27 cellular contexts compared by ENCODE assay signal in genomic region chr5:77909237-77909636, GRCh38.
"Had no signal": no experiment of that assay in that cellular context is flagged by ENCODE, and none has a peak within 500 bp of the region (broad histone marks: within the 10 kb centered on the region; RNA-seq: fewer than 3 reads in every experiment).

No MANE protein-coding gene starts in this region.

- DNase-seq: occipital lobe; ovary; posterior cingulate gyrus; psoas muscle; right cardiac atrium; right lobe of liver; sigmoid colon; small intestine; stimulated activated CD4-positive, alpha-beta T cell treated with anti-CD3 and anti-CD28 coated beads, Interleukin-15, amount 100 ng/mL, for 24 hours; stimulated activated CD4-positive, alpha-beta T cell treated with anti-CD3 and anti-CD28 coated beads, Interleukin-2, amount 100 ng/mL, for 24 hours; stimulated activated CD4-positive, alpha-beta T cell treated with anti-CD3 and anti-CD28 coated beads, Interleukin-2, amount 100 ng/mL, for 48 hours; stimulated activated CD4-positive, alpha-beta T cell treated with anti-CD3 and anti-CD28 coated beads, Interleukin-4, amount 100 ng/mL, for 24 hours; stimulated activated naive B cell treated with anti-CD40 and anti-IgM and Interleukin-4, amounts not matched to agents 10 μg/mL and 1 μg/mL and 100 μg/mL, for 72 hours; stimulated activated naive CD4-positive, alpha-beta T cell treated with Interleukin-2 at 50 U/mL for 16 hours; stomach; thyroid gland; trophoblast cell; upper lobe of left lung had no signal

- ATAC-seq: natural killer cell treated with Interleukin-12 subunit alpha and Interleukin-12 subunit beta and Interleukin-15 and Interleukin-18, amount 100 ng/mL, for 72 hours; psoas muscle; right cardiac atrium; right lobe of liver; stimulated activated effector memory CD8-positive, alpha-beta T cell treated with anti-CD3 and anti-CD28 coated beads, Interleukin-12 subunit alpha, Interleukin-12 subunit beta, amount 100 ng/mL, for 72 hours; stimulated activated naive B cell treated with anti-CD40 and anti-IgM and Interleukin-4, amounts not matched to agents 10 μg/mL and 1 μg/mL and 100 μg/mL, for 72 hours had no signal

- H3K9me3 ChIP-seq: psoas muscle, right lobe of liver, thoracic aorta, thyroid gland, upper lobe of left lung, vagina had no signal

- H3K4me3 Mint-ChIP-seq: natural killer cell treated with Interleukin-12 subunit alpha and Interleukin-12 subunit beta and Interleukin-15 and Interleukin-18, amount 100 ng/mL, for 72 hours; neural progenitor cell; stimulated activated effector memory CD8-positive, alpha-beta T cell treated with anti-CD3 and anti-CD28 coated beads, Interleukin-12 subunit alpha, Interleukin-12 subunit beta, amount 100 ng/mL, for 72 hours; stimulated activated naive B cell treated with anti-CD40 and anti-IgM and Interleukin-4, amounts not matched to agents 10 μg/mL and 1 μg/mL and 100 μg/mL, for 72 hours; stimulated activated naive CD8-positive, alpha-beta T cell treated with anti-CD3 and anti-CD28 coated beads, Interleukin-15, Interleukin-2, amounts not matched to agents 100 ng/mL and 50 ng/mL, for 24 hours had no signal

- H3K27me3 ChIP-seq: neural progenitor cell, ovary, right lobe of liver, thyroid gland, tibial nerve, upper lobe of left lung, vagina had no signal

- H3K4me1 ChIP-seq: parathyroid adenoma, psoas muscle, right lobe of liver, sigmoid colon, stomach, thyroid gland, tibial nerve, upper lobe of left lung, vagina had no signal

- H3K9ac ChIP-seq: neural progenitor cell, parathyroid adenoma had no signal

- H3K4me3 ChIP-seq: neural progenitor cell, ovary, psoas muscle, right lobe of liver, sigmoid colon, stomach, thoracic aorta, thyroid gland, tibial nerve, upper lobe of left lung, vagina had no signal

- H3K27ac Mint-ChIP-seq: natural killer cell treated with Interleukin-12 subunit alpha and Interleukin-12 subunit beta and Interleukin-15 and Interleukin-18, amount 100 ng/mL, for 72 hours; neural progenitor cell; progenitor cell of endocrine pancreas; stimulated activated effector memory CD8-positive, alpha-beta T cell treated with anti-CD3 and anti-CD28 coated beads, Interleukin-12 subunit alpha, Interleukin-12 subunit beta, amount 100 ng/mL, for 72 hours; stimulated activated naive B cell treated with anti-CD40 and anti-IgM and Interleukin-4, amounts not matched to agents 10 μg/mL and 1 μg/mL and 100 μg/mL, for 72 hours; stimulated activated naive CD8-positive, alpha-beta T cell treated with anti-CD3 and anti-CD28 coated beads, Interleukin-15, Interleukin-2, amounts not matched to agents 100 ng/mL and 50 ng/mL, for 24 hours had no signal

- H3K27ac ChIP-seq: neural progenitor cell, ovary, parathyroid adenoma, psoas muscle, right lobe of liver, sigmoid colon, stomach, thoracic aorta, thyroid gland, tibial nerve, upper lobe of left lung, vagina had no signal

- H3K9me3 Mint-ChIP-seq: natural killer cell treated with Interleukin-12 subunit alpha and Interleukin-12 subunit beta and Interleukin-15 and Interleukin-18, amount 100 ng/mL, for 72 hours; stimulated activated effector memory CD8-positive, alpha-beta T cell treated with anti-CD3 and anti-CD28 coated beads, Interleukin-12 subunit alpha, Interleukin-12 subunit beta, amount 100 ng/mL, for 72 hours had no signal

- H3K36me3 Mint-ChIP-seq: natural killer cell treated with Interleukin-12 subunit alpha and Interleukin-12 subunit beta and Interleukin-15 and Interleukin-18, amount 100 ng/mL, for 72 hours; stimulated activated effector memory CD8-positive, alpha-beta T cell treated with anti-CD3 and anti-CD28 coated beads, Interleukin-12 subunit alpha, Interleukin-12 subunit beta, amount 100 ng/mL, for 72 hours had no signal

- H3K79me2 ChIP-seq: parathyroid adenoma had no signal

- H3K4me1 Mint-ChIP-seq: stimulated activated effector memory CD8-positive, alpha-beta T cell treated with anti-CD3 and anti-CD28 coated beads, Interleukin-12 subunit alpha, Interleukin-12 subunit beta, amount 100 ng/mL, for 72 hours; stimulated activated naive B cell treated with anti-CD40 and anti-IgM and Interleukin-4, amounts not matched to agents 10 μg/mL and 1 μg/mL and 100 μg/mL, for 72 hours had no signal

- H3K36me3 ChIP-seq: neural progenitor cell, ovary, right lobe of liver, sigmoid colon, stomach, thoracic aorta, thyroid gland, tibial nerve, upper lobe of left lung, vagina had no signal

- H2AFZ ChIP-seq: neural progenitor cell, parathyroid adenoma had no signal

- H3K4me2 ChIP-seq: neural progenitor cell had no signal
